Comparison of ENCODE assay signal across 7 cellular contexts in genomic region chr11:65718964-65719492, GRCh38. TPM values are rescaled to one million over a fixed set of nuclear protein-coding genes. Genes with fewer than 3 reads are reported as not detected.
DNase-seq lines count a peak whose midpoint lies in the region; ATAC-seq and TF ChIP-seq lines count a peak whose summit lies in the region.

No MANE protein-coding gene starts in this region.

- no peak overlapping the region for H3K27ac Mint-ChIP-seq in glutamatergic neuron (ENCODE audit: unreplicated experiment)
- peak overlapping the region; percentile 92 for H3K27ac Mint-ChIP-seq in stimulated activated effector memory CD8-positive, alpha-beta T cell treated with anti-CD3 and anti-CD28 coated beads, Interleukin-12 subunit alpha, Interleukin-12 subunit beta, amount 100 ng/mL, for 72 hours

- TF ChIP-seq CTCF in HFF-Myc (IDR thresholded peaks at IDR 0.05; ENCODE audit: low read depth, low read length, missing control alignments) (no peak), WI38 (IDR thresholded peaks at IDR 0.05; ENCODE audit: low read depth, low read length) (no peak), glutamatergic neuron (IDR thresholded peaks at IDR 0.05; ENCODE audit: partially characterized antibody, unreplicated experiment) (no peak)

- peak overlapping the region; percentile 88 for H3K4me3 ChIP-seq in HFF-Myc (replicated peaks; ENCODE audit: low read depth, low read length)
- peak overlapping the region; percentile 67 for H3K4me3 ChIP-seq in WI38 (ENCODE audit: low read depth, low read length)

- no peaks in the 10 kb centered on the region for H3K36me3 Mint-ChIP-seq in glutamatergic neuron (ENCODE audit: unreplicated experiment)
- H3K36me3 Mint-ChIP-seq in stimulated activated effector memory CD8-positive, alpha-beta T cell treated with anti-CD3 and anti-CD28 coated beads, Interleukin-12 subunit alpha, Interleukin-12 subunit beta, amount 100 ng/mL, for 72 hours = peaks cover 68% of the 10 kb centered on the region

- no peak for DNase-seq in HFF-Myc (ENCODE audit: extremely low read depth, low read depth)
- peak; percentile 20 for DNase-seq in glutamatergic neuron
- DNase-seq in stimulated activated effector memory CD8-positive, alpha-beta T cell treated with anti-CD3 and anti-CD28 coated beads, Interleukin-12 subunit alpha, Interleukin-12 subunit beta, amount 100 ng/mL, for 72 hours (ENCODE audit: low spot score in 2 of 2) = no peak
- DNase-seq in SHP77 (lab: John Stamatoyannopoulos, UW) = no peak
- DNase-seq in OCI-M2 (lab: John Stamatoyannopoulos, UW; ENCODE audit: unreplicated experiment) = no peak
- no peak for DNase-seq in effector CD4-positive, alpha-beta T cell

- H3K4me3 Mint-ChIP-seq in glutamatergic neuron (ENCODE audit: unreplicated experiment) = peak overlapping the region; percentile 95
- peak overlapping the region; percentile 95 for H3K4me3 Mint-ChIP-seq in stimulated activated effector memory CD8-positive, alpha-beta T cell treated with anti-CD3 and anti-CD28 coated beads, Interleukin-12 subunit alpha, Interleukin-12 subunit beta, amount 100 ng/mL, for 72 hours

- peaks cover 4% of the 10 kb centered on the region for H3K4me1 Mint-ChIP-seq in glutamatergic neuron (ENCODE audit: low read depth, unreplicated experiment)
- peaks cover 56% of the 10 kb centered on the region for H3K4me1 Mint-ChIP-seq in stimulated activated effector memory CD8-positive, alpha-beta T cell treated with anti-CD3 and anti-CD28 coated beads, Interleukin-12 subunit alpha, Interleukin-12 subunit beta, amount 100 ng/mL, for 72 hours

- H3K9me3 Mint-ChIP-seq in glutamatergic neuron (ENCODE audit: unreplicated experiment) = peaks cover 5% of the 10 kb centered on the region
- H3K9me3 Mint-ChIP-seq in stimulated activated effector memory CD8-positive, alpha-beta T cell treated with anti-CD3 and anti-CD28 coated beads, Interleukin-12 subunit alpha, Interleukin-12 subunit beta, amount 100 ng/mL, for 72 hours = no peaks in the 10 kb centered on the region

- no peak for ATAC-seq in stimulated activated effector memory CD8-positive, alpha-beta T cell treated with anti-CD3 and anti-CD28 coated beads, Interleukin-12 subunit alpha, Interleukin-12 subunit beta, amount 100 ng/mL, for 72 hours

- H3K27me3 Mint-ChIP-seq in glutamatergic neuron (ENCODE audit: unreplicated experiment) = peaks cover 2% of the 10 kb centered on the region

RNA-seq across cellular contexts. Expression of gene RNASEH2C, which starts 1.6 kb away (rescaled TPM):
- total RNA-seq in glutamatergic neuron (ENCODE audit: unreplicated experiment) = 42.9 TPM

RNA-seq across cellular contexts. Expression of gene KAT5, which starts 7.0 kb away (rescaled TPM):
- total RNA-seq in glutamatergic neuron (ENCODE audit: unreplicated experiment) = 71.3 TPM

RNA-seq across cellular contexts. Expression of gene RELA, which starts 56.3 kb away (rescaled TPM):
- 61.2 TPM for total RNA-seq in glutamatergic neuron (ENCODE audit: unreplicated experiment)
